21 cellular contexts compared by ENCODE assay signal in genomic region chr11:68136866-68137265, GRCh38.
"Had no signal": no experiment of that assay in that cellular context is flagged by ENCODE, and none has a peak within 500 bp of the region (broad histone marks: within the 10 kb centered on the region; RNA-seq: fewer than 3 reads in every experiment).

No MANE protein-coding gene starts in this region.

- DNase-seq: activated CD4-positive, alpha-beta memory T cell treated with anti-CD3 and anti-CD28 coated beads, Interleukin-2, amount 10 ng/mL, durations not matched to agents 7 days and 5 days; activated CD4-positive, alpha-beta T cell treated with anti-CD3 and anti-CD28 coated beads, Interleukin-2, amount 10 ng/mL, durations not matched to agents 7 days and 5 days; activated CD4-positive, CD25-positive, alpha-beta regulatory T cell; activated gamma-delta T cell; activated naive CD4-positive, alpha-beta T cell treated with anti-CD3 and anti-CD28 coated beads for 36 hours; activated T-cell treated with anti-CD3 and anti-CD28 coated beads for 4 hours; activated T-cell treated with anti-CD3 and anti-CD28 coated beads, Interleukin-2, amount 50 U/mL, for 48 hours; amygdala; MM.1S; NCI-H1105 treated with DMSO at 0.1 percent for 48 hours; NCI-H1436 treated with DMSO at 0.1 percent for 48 hours; NCI-H1930; NCI-H2171; NCI-H226; NCI-H526; PC-3; SIG-M5; T-helper 17 cell; T-helper 9 cell had no signal

- H3K27ac ChIP-seq: KMS-11 had no signal

- ATAC-seq: activated T-helper 17 cell treated with anti-CD3 and anti-CD28 coated beads, Interleukin-2, amount 50 U/mL, for 72 hours; PC-3; T-helper 17 cell had no signal
